22 cellular contexts compared by ENCODE assay signal in genomic region chr4:93748380-93748779, GRCh38.
DNase-seq lines count a peak whose midpoint lies in the region; ATAC-seq and TF ChIP-seq lines count a peak whose summit lies in the region.
"Had no signal": no experiment of that assay in that cellular context is flagged by ENCODE, and none has a peak within 500 bp of the region (broad histone marks: within the 10 kb centered on the region; RNA-seq: fewer than 3 reads in every experiment).

No MANE protein-coding gene starts in this region.

- H3K9me3 Mint-ChIP-seq in MCF 10A (ENCODE audit: unreplicated experiment) (no peaks in the 10 kb centered on the region), T-cell (peaks cover 0 to 7% (median 0%) of the 10 kb centered on the region in 3 donors)
- H3K9me3 Mint-ChIP-seq in stimulated activated naive CD8-positive, alpha-beta T cell treated with anti-CD3 and anti-CD28 coated beads, Interleukin-15, amount 100 ng/mL, for 72 hours = peaks cover under 1 to 4% of the 10 kb centered on the region in 2 donors
- H3K9me3 Mint-ChIP-seq: activated CD8-positive, alpha-beta T cell treated with anti-CD3 and anti-CD28 coated beads for 36 hours; activated T-helper 17 cell treated with anti-CD3 and anti-CD28 coated beads, Interleukin-2, amount 50 U/mL, for 72 hours had no signal

- DNase-seq in MCF 10A (ENCODE audit: unreplicated experiment) = no peak
- DNase-seq in breast epithelium (ENCODE audit: low spot score in 2 of 2) = no peak
- no peak for DNase-seq in T-cell
- no peak for DNase-seq in neuronal stem cell (ENCODE audit: low spot score)
- no peak for DNase-seq in stimulated activated naive CD8-positive, alpha-beta T cell treated with anti-CD3 and anti-CD28 coated beads, Interleukin-15, amount 100 ng/mL, for 72 hours
- DNase-seq: activated CD8-positive, alpha-beta T cell treated with anti-CD3 and anti-CD28 coated beads for 36 hours; adrenal gland; central memory CD4-positive, alpha-beta T cell; DMS53; effector memory CD8-positive, alpha-beta T cell; NCI-H1694 treated with DMSO at 0.1 percent for 48 hours; NCI-H510A; ovary; Peyer's patch; stimulated activated CD4-positive, alpha-beta T cell treated with anti-CD3 and anti-CD28 coated beads, Interleukin-4, amount 100 ng/mL, for 24 hours; SW 1271 had no signal

- H3K23ac ChIP-seq in neuronal stem cell (ENCODE audit: low read depth, low read length, poor library complexity) = no peak overlapping the region

- H4K20me1 ChIP-seq in Loucy (ENCODE audit: insufficient read depth, low read length, poor library complexity, severe bottlenecking) = no peaks in the 10 kb centered on the region

- ATAC-seq in HG02885 (IDR thresholded peaks at IDR 0.05; ENCODE audit: poor library complexity, unreplicated experiment) (peak; percentile 62), T-cell (replicated peaks in 1 of 4) (no peak), HG03108 (IDR thresholded peaks at IDR 0.05; ENCODE audit: unreplicated experiment) (no peak)
- no peak for ATAC-seq in stimulated activated naive CD8-positive, alpha-beta T cell treated with anti-CD3 and anti-CD28 coated beads, Interleukin-15, amount 100 ng/mL, for 72 hours
- ATAC-seq: activated CD8-positive, alpha-beta T cell treated with anti-CD3 and anti-CD28 coated beads for 36 hours; activated T-helper 17 cell treated with anti-CD3 and anti-CD28 coated beads, Interleukin-2, amount 50 U/mL, for 72 hours; effector memory CD8-positive, alpha-beta T cell had no signal

- no peak overlapping the region for H3K4me3 Mint-ChIP-seq in MCF 10A (ENCODE audit: unreplicated experiment)
- H3K4me3 Mint-ChIP-seq in T-cell = no peak overlapping the region
- H3K4me3 Mint-ChIP-seq in stimulated activated naive CD8-positive, alpha-beta T cell treated with anti-CD3 and anti-CD28 coated beads, Interleukin-15, amount 100 ng/mL, for 72 hours = no peak overlapping the region
- H3K4me3 Mint-ChIP-seq: activated CD8-positive, alpha-beta T cell treated with anti-CD3 and anti-CD28 coated beads for 36 hours; activated T-helper 17 cell treated with anti-CD3 and anti-CD28 coated beads, Interleukin-2, amount 50 U/mL, for 72 hours; effector memory CD8-positive, alpha-beta T cell had no signal

- no peaks in the 10 kb centered on the region for H3K27me3 Mint-ChIP-seq in MCF 10A (ENCODE audit: insufficient read depth, unreplicated experiment)
- H3K27me3 Mint-ChIP-seq in T-cell = no peaks in the 10 kb centered on the region
- H3K27me3 Mint-ChIP-seq in stimulated activated naive CD8-positive, alpha-beta T cell treated with anti-CD3 and anti-CD28 coated beads, Interleukin-15, amount 100 ng/mL, for 72 hours = no peaks in the 10 kb centered on the region
- H3K27me3 Mint-ChIP-seq: activated CD8-positive, alpha-beta T cell treated with anti-CD3 and anti-CD28 coated beads for 36 hours; activated T-helper 17 cell treated with anti-CD3 and anti-CD28 coated beads, Interleukin-2, amount 50 U/mL, for 72 hours; effector memory CD8-positive, alpha-beta T cell had no signal

- no peak overlapping the region for H2BK5ac ChIP-seq in neuronal stem cell (ENCODE audit: low read length)

- H3K36me3 ChIP-seq in breast epithelium (no peaks in the 10 kb centered on the region), Loucy (ENCODE audit: insufficient read depth, low read length) (no peaks in the 10 kb centered on the region), neuronal stem cell (replicated peaks in 1 of 2; ENCODE audit: control insufficient read depth in 2 of 2, insufficient read depth in 2 of 2, low read length in 2 of 2) (no peaks in the 10 kb centered on the region)
- H3K36me3 ChIP-seq: adrenal gland, ovary, Peyer's patch had no signal

- no peak overlapping the region for H2AK5ac ChIP-seq in neuronal stem cell (ENCODE audit: low read depth, low read length)

- no peaks in the 10 kb centered on the region for H3K9me3 ChIP-seq in breast epithelium
- no peaks in the 10 kb centered on the region for H3K9me3 ChIP-seq in Loucy (ENCODE audit: insufficient read depth, low read depth, low read length)
- H3K9me3 ChIP-seq in neuronal stem cell (replicated peaks in 1 of 2; ENCODE audit: control insufficient read depth in 2 of 2, insufficient read depth in 1 of 2, low read depth in 1 of 2, low read length in 2 of 2) = no peaks in the 10 kb centered on the region
- H3K9me3 ChIP-seq: adrenal gland, ovary, Peyer's patch had no signal

- H3K79me2 ChIP-seq in Loucy (ENCODE audit: insufficient read depth, low read length) = no peaks in the 10 kb centered on the region

- H3K4me2 ChIP-seq in Loucy (ENCODE audit: low read depth, low read length, poor library complexity, severe bottlenecking) (no peak overlapping the region), neuronal stem cell (ENCODE audit: insufficient read depth, low read length, poor library complexity, severe bottlenecking) (no peak overlapping the region)

- peak overlapping the region; percentile 4 for H3K27ac Mint-ChIP-seq in MCF 10A (ENCODE audit: low read depth, unreplicated experiment)
- H3K27ac Mint-ChIP-seq in T-cell = no peak overlapping the region
- no peak overlapping the region for H3K27ac Mint-ChIP-seq in stimulated activated naive CD8-positive, alpha-beta T cell treated with anti-CD3 and anti-CD28 coated beads, Interleukin-15, amount 100 ng/mL, for 72 hours
- H3K27ac Mint-ChIP-seq: activated CD8-positive, alpha-beta T cell treated with anti-CD3 and anti-CD28 coated beads for 36 hours; activated T-helper 17 cell treated with anti-CD3 and anti-CD28 coated beads, Interleukin-2, amount 50 U/mL, for 72 hours; effector memory CD8-positive, alpha-beta T cell had no signal

- no peak overlapping the region for H3K4ac ChIP-seq in neuronal stem cell (ENCODE audit: low read length)

- TF ChIP-seq CTCF in MCF 10A (IDR thresholded peaks at IDR 0.05; ENCODE audit: unreplicated experiment) (no peak), breast epithelium (IDR thresholded peaks at IDR 0.05) (no peak), Loucy (conservative IDR thresholded peaks at IDR 0.05; ENCODE audit: low read length) (no peak)

- no peaks in the 10 kb centered on the region for H3K27me3 ChIP-seq in breast epithelium
- H3K27me3 ChIP-seq in Loucy (ENCODE audit: insufficient read depth, low read length, poor library complexity, severe bottlenecking) = no peaks in the 10 kb centered on the region
- H3K27me3 ChIP-seq in neuronal stem cell (ENCODE audit: control insufficient read depth in 3 of 3, insufficient read depth in 3 of 3, low read depth in 1 of 3, low read length in 3 of 3) = no peaks in the 10 kb centered on the region
- H3K27me3 ChIP-seq: adrenal gland, ovary, Peyer's patch had no signal

- H2AFZ ChIP-seq in Loucy (ENCODE audit: low read length) = 0 out of 2 replicates have a peak overlapping the region, but pooled peaks have one; percentile 66
- H2AFZ ChIP-seq in neuronal stem cell (ENCODE audit: low read length) = no peak overlapping the region

- no peak overlapping the region for H3K4me3 ChIP-seq in breast epithelium
- no peak overlapping the region for H3K4me3 ChIP-seq in Loucy (ENCODE audit: low read length, poor library complexity, severe bottlenecking)
- H3K4me3 ChIP-seq in neuronal stem cell (ENCODE audit: low read length in 2 of 2) = no peak overlapping the region
- H3K4me3 ChIP-seq: adrenal gland, ovary, Peyer's patch had no signal

- H3K27ac ChIP-seq in breast epithelium (no peak overlapping the region), neuronal stem cell (replicated peaks; ENCODE audit: low read length) (no peak overlapping the region)
- H3K27ac ChIP-seq: 22Rv1, adrenal gland, C4-2B, ovary, Peyer's patch had no signal

- no peak overlapping the region for H2BK12ac ChIP-seq in neuronal stem cell (ENCODE audit: low read length)

- CTCF ChIA-PET in MCF 10A (lab: Yijun Ruan, JAX) (no interaction called here), T-cell (lab: Charles Lee) (no interaction called here)

- POLR2A ChIA-PET in MCF 10A (lab: Yijun Ruan, JAX) = interaction anchor here (0.6 to 0.7 kb wide), 2 partner anchors 1220 to 1242 kb away, joined by 3 to 6 read pairs; no protein-coding TSS in a partner anchor
- POLR2A ChIA-PET in T-cell (lab: Charles Lee) = no interaction called here

- no peaks in the 10 kb centered on the region for H3K79me1 ChIP-seq in neuronal stem cell (ENCODE audit: low read depth, low read length)

- H2BK120ac ChIP-seq in neuronal stem cell (ENCODE audit: low read depth, low read length) = no peak overlapping the region

- intact Hi-C loops in MCF 10A (cut with micrococcal nuclease) (no loop called here), breast epithelium (cut with DNase I; ENCODE audit: low total_unique reads) (no loop called here)

- H4K91ac ChIP-seq in neuronal stem cell (ENCODE audit: low read depth, low read length, poor library complexity) = no peak overlapping the region

- H3K14ac ChIP-seq in neuronal stem cell (ENCODE audit: low read length) = no peak overlapping the region

- no CpG with 5 or more reads among the region's 5 CpGs for WGBS in neuronal stem cell (ENCODE audit: extremely low coverage in 2 of 2, insufficient read length in 2 of 2, insufficient replicate concordance in 1 of 2), 2 donors

- peaks cover 11% of the 10 kb centered on the region for H3K4me1 Mint-ChIP-seq in MCF 10A (ENCODE audit: insufficient read depth, unreplicated experiment)
- no peaks in the 10 kb centered on the region for H3K4me1 Mint-ChIP-seq in T-cell
- H3K4me1 Mint-ChIP-seq in stimulated activated naive CD8-positive, alpha-beta T cell treated with anti-CD3 and anti-CD28 coated beads, Interleukin-15, amount 100 ng/mL, for 72 hours = no peaks in the 10 kb centered on the region
- H3K4me1 Mint-ChIP-seq: activated T-helper 17 cell treated with anti-CD3 and anti-CD28 coated beads, Interleukin-2, amount 50 U/mL, for 72 hours had no signal

- no peaks in the 10 kb centered on the region for H3K36me3 Mint-ChIP-seq in MCF 10A (ENCODE audit: insufficient read depth, unreplicated experiment)
- H3K36me3 Mint-ChIP-seq in T-cell = no peaks in the 10 kb centered on the region

- no peak overlapping the region for H3K18ac ChIP-seq in neuronal stem cell (ENCODE audit: low read length)

- no peak overlapping the region for H4K8ac ChIP-seq in neuronal stem cell (ENCODE audit: low read depth, low read length)

- no TSS peak for BruUV-seq in MCF 10A (replicated peaks; lab: Mats Ljungman, UMichigan)

- H3K9ac ChIP-seq in Loucy (ENCODE audit: low read depth, low read length, poor library complexity, severe bottlenecking) (no peak overlapping the region), neuronal stem cell (ENCODE audit: low read depth, low read length, poor library complexity) (no peak overlapping the region)

- no peak for TF ChIP-seq POLR2A in breast epithelium (IDR thresholded peaks at IDR 0.05)

- no peak overlapping the region for H2BK15ac ChIP-seq in neuronal stem cell (ENCODE audit: low read length)

- H3K4me1 ChIP-seq in breast epithelium = no peaks in the 10 kb centered on the region
- H3K4me1 ChIP-seq in Loucy (ENCODE audit: insufficient read depth, low read length, poor library complexity, severe bottlenecking) = no peaks in the 10 kb centered on the region
- peaks cover 4 to 7% of the 10 kb centered on the region in 2 donors for H3K4me1 ChIP-seq in neuronal stem cell (ENCODE audit: control insufficient read depth in 2 of 2, insufficient read depth in 1 of 2, low read depth in 1 of 2, low read length in 2 of 2)
- H3K4me1 ChIP-seq: adrenal gland, Peyer's patch had no signal

- H3F3A ChIP-seq in Loucy (ENCODE audit: low read depth) = no peaks in the 10 kb centered on the region

- H3K9me2 ChIP-seq in Loucy (replicated peaks; ENCODE audit: low read depth, low read length) = no peaks in the 10 kb centered on the region
